Comparison of ENCODE assay signal across 10 cellular contexts in the genomic region with DNA sequence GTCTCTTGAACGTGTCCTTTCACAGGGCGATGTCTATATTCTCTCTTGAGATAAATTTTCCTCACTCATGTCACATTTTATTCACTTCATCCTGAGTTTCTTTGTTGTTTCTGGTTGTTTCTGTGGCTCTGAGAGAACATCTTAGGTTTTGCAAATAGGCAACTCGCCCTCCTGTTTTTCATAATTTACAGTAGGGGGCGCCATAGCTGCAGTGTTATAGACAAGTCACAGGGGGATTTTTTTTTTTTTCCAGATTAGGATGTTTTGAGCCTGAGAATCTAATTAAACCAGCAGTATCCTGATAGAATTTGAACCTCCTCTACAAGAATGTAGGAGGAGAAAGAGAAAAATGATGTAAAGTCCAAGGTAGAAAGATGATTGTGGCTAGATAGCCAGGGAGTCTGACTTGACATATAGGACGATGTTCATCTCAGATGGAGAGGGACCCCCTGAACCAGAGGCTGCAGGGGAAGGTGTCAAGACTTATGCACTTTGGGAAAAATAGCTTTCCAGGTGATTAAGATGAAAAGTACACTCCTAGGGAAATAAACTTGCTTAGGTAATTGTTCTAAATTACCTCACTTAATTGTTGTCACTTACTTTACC.
DNase-seq lines count a peak whose midpoint lies in the region; ATAC-seq, FAIRE-seq and TF ChIP-seq lines count a peak whose summit lies in the region.
"Had no signal": no experiment of that assay in that cellular context is flagged by ENCODE, and none has a peak within 500 bp of the region (broad histone marks: within the 10 kb centered on the region; RNA-seq: fewer than 3 reads in every experiment).

No MANE protein-coding gene starts in this region.

- ATAC-seq in pancreas, result no peak
- ATAC-seq in GM19035 (IDR thresholded peaks at IDR 0.05; ENCODE audit: unreplicated experiment), result no peak
- no peak for ATAC-seq in GM19328 (IDR thresholded peaks at IDR 0.05; ENCODE audit: unreplicated experiment)
- ATAC-seq in HG03457 (IDR thresholded peaks at IDR 0.05; ENCODE audit: unreplicated experiment), result no peak

- H3K9me3 ChIP-seq in pancreas, result no peaks in the 10 kb centered on the region

- no peak overlapping the region for H3K27ac ChIP-seq in pancreas

- no peaks in the 10 kb centered on the region for H3K4me1 ChIP-seq in pancreas

- no peaks in the 10 kb centered on the region for H3K27me3 ChIP-seq in pancreas

- no peak for TF ChIP-seq POLR2A in NB4 (IDR thresholded peaks at IDR 0.05; ENCODE audit: extremely low read depth, insufficient read length)

- FAIRE-seq in pancreas (lab: Jason Lieb, UNC), result no peak

- TF ChIP-seq CTCF in NB4 (IDR thresholded peaks at IDR 0.05; ENCODE audit: low read depth, low read length) (peak; percentile 47), cardiac fibroblast (IDR thresholded peaks at IDR 0.05; ENCODE audit: low read depth, low read length) (peak; percentile 29), pancreas (IDR thresholded peaks at IDR 0.05) (peak in 3 of 4 donors; percentile 17 to 23 (median 17))

- peak; percentile 40 for DNase-seq in NCI-H1436 (lab: John Stamatoyannopoulos, UW)
- DNase-seq in NCI-H1436 treated with DMSO at 0.1 percent for 48 hours (lab: John Stamatoyannopoulos, UW), result no peak
- DNase-seq in NB4 (ENCODE audit: low read depth), result peak; percentile 41
- peak; percentile 11 to 20 for DNase-seq in cardiac fibroblast (ENCODE audit: low read depth in 2 of 2)
- DNase-seq in pancreas, result no peak
- DNase-seq: activated naive CD8-positive, alpha-beta T cell treated with anti-CD3 and anti-CD28 coated beads, Interleukin-2, amount 10 ng/mL, durations not matched to agents 7 days and 5 days; NCI-H2029 treated with DMSO at 0.1 percent for 48 hours had no signal

- H3K4me3 ChIP-seq in NB4 (ENCODE audit: low read depth, low read length) (no peak overlapping the region), cardiac fibroblast (replicated peaks in 1 of 2; ENCODE audit: low read depth in 2 of 2, low read length in 2 of 2) (no peak overlapping the region), pancreas (no peak overlapping the region)

- 48 to 58% methylated on average over 5 of the region's 5 CpGs for WGBS in pancreas, 2 donors

- H3K36me3 ChIP-seq in pancreas, result no peaks in the 10 kb centered on the region

- intact Hi-C loops in pancreas (cut with DNase I), result no loop called here

Comparison
In these comparisons a context has a peak if more than half of its experiments do, and no peak if none do; other contexts are left out.
1. DNase-seq: peak in NCI-H1436 (single experiment), NB4 (single experiment) and cardiac fibroblast (2 of 2); none in NCI-H1436 treated with DMSO at 0.1 percent for 48 hours (single experiment) and pancreas (0 of 6).
2. Peak in every context shown above with its lines, with median percentiles within 50 percentile points of each other: CTCF ChIP-seq.